Comparison of ENCODE assay signal across 26 cellular contexts in the genomic region with DNA sequence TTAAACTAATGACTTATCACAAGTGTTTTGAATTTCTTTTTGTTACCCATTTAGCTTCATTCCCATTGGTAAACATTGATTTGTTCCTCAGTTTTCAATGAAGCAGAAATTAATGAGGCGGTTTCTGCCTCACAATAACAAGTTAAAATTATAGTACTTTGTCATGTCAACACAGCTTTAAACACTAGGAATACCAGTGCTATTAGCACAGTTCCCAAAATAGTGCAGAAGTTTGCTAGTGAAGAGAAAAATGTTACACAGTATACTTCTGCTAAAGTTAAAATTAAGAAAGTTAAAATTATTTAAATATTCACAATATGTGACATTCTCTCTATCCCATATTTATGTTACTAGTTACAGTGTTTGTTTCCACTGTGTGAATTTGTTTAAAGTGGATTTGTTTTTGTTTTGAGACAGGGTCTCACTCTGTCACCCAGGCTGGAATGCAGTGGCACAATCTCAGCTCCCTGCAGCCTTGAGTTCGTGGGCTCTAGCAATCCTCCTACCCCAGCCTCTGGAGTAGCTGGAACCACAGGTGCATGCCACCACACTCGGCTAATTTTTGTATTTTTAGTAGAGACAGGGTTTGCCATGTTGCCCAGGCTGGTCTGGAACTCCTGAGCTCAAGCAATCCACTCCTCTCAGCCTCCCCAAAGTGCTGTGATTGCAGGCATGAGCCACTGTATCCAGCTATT. TPM values are rescaled to one million over a fixed set of nuclear protein-coding genes. Genes with fewer than 3 reads are reported as not detected.
DNase-seq lines count a peak whose midpoint lies in the region; ATAC-seq, FAIRE-seq and TF ChIP-seq lines count a peak whose summit lies in the region.
"Had no signal": no experiment of that assay in that cellular context is flagged by ENCODE, and none has a peak within 500 bp of the region (broad histone marks: within the 10 kb centered on the region; RNA-seq: fewer than 3 reads in every experiment).

No MANE protein-coding gene starts in this region.

- ATAC-seq in left ventricle myocardium superior = peak; percentile 18
- ATAC-seq in right cardiac atrium = no peak
- no peak for ATAC-seq in pancreas
- ATAC-seq in upper lobe of left lung (ENCODE audit: low FRiP score in 2 of 2) = no peak
- ATAC-seq: HCT116 had no signal

- 74% methylated on average over 3 of the region's 3 CpGs for WGBS in right cardiac atrium
- 85 to 89% methylated on average over 3 of the region's 3 CpGs for WGBS in pancreas, 2 donors
- WGBS in upper lobe of left lung, 2 donors = 76 to 89% methylated on average over 3 of the region's 3 CpGs

- no peak for TF ChIP-seq EP300 in upper lobe of left lung (IDR thresholded peaks at IDR 0.05)

- peak; percentile 37 for FAIRE-seq in pancreas (lab: Jason Lieb, UNC)
- FAIRE-seq: GM12891, HTR-8/SVneo had no signal

- no peak for TF ChIP-seq POLR2A in upper lobe of left lung (IDR thresholded peaks at IDR 0.05)

- TF ChIP-seq CTCF in pancreas (IDR thresholded peaks at IDR 0.05) = no peak
- no peak for TF ChIP-seq CTCF in upper lobe of left lung (IDR thresholded peaks at IDR 0.05)

- H3K36me3 ChIP-seq in pancreas = no peaks in the 10 kb centered on the region
- no peaks in the 10 kb centered on the region for H3K36me3 ChIP-seq in upper lobe of left lung
- H3K36me3 ChIP-seq: BLaER1 had no signal

- intact Hi-C loops in left ventricle myocardium superior (cut with micrococcal nuclease) = no loop called here
- intact Hi-C loops in right cardiac atrium (cut with DNase I) = no loop called here
- intact Hi-C loops in pancreas (cut with DNase I) = no loop called here

- H3K27me3 ChIP-seq in right cardiac atrium (ENCODE audit: control insufficient read depth, insufficient read depth) = no peaks in the 10 kb centered on the region
- peaks cover 0 to 21% (median 3%) of the 10 kb centered on the region in 4 donors for H3K27me3 ChIP-seq in pancreas
- H3K27me3 ChIP-seq in upper lobe of left lung = peaks cover 0 to 13% (median 7%) of the 10 kb centered on the region in 4 donors

- H3K27ac ChIP-seq in right cardiac atrium (ENCODE audit: low read length) = no peak overlapping the region
- H3K27ac ChIP-seq in pancreas = no peak overlapping the region
- H3K27ac ChIP-seq in upper lobe of left lung = no peak overlapping the region
- H3K27ac ChIP-seq: 22Rv1, BLaER1, SK-N-MC had no signal

- DNase-seq in NCI-H748 (lab: John Stamatoyannopoulos, UW; ENCODE audit: unreplicated experiment) (peak; percentile 33), NCI-H748 treated with DMSO at 0.1 percent for 48 hours (lab: John Stamatoyannopoulos, UW) (no peak), left ventricle myocardium superior (no peak), right cardiac atrium (no peak), pancreas (no peak), middle frontal gyrus (ENCODE audit: extremely low spot score, low spot score) (no peak), upper lobe of left lung (no peak), NCI-H2227 (lab: John Stamatoyannopoulos, UW; ENCODE audit: unreplicated experiment) (no peak)
- DNase-seq: ACHN; Caco-2; CD4-positive, alpha-beta T cell; DMS 273 treated with DMSO at 0.1 percent for 48 hours; GOT3; KG1; NCI-H1092; NCI-H1436 treated with DMSO at 0.1 percent for 48 hours; NCI-H1930; NCI-H2227 treated with DMSO at 0.1 percent for 48 hours; NCI-H510A; SHP77 had no signal

- H3K4me1 ChIP-seq in right cardiac atrium (ENCODE audit: control insufficient read depth, insufficient read depth, low read length) (no peaks in the 10 kb centered on the region), pancreas (no peaks in the 10 kb centered on the region), upper lobe of left lung (peaks cover 9 to 26% (median 15%) of the 10 kb centered on the region in 4 donors)
- H3K4me1 ChIP-seq: Caco-2 had no signal

- no peak overlapping the region for H3K4me3 ChIP-seq in right cardiac atrium (ENCODE audit: low read length)
- H3K4me3 ChIP-seq in pancreas = no peak overlapping the region
- no peak overlapping the region for H3K4me3 ChIP-seq in upper lobe of left lung
- H3K4me3 ChIP-seq: BLaER1, SK-N-MC had no signal

- H3K9me3 ChIP-seq in right cardiac atrium (ENCODE audit: control insufficient read depth, low read length) (no peaks in the 10 kb centered on the region), pancreas (no peaks in the 10 kb centered on the region), upper lobe of left lung (no peaks in the 10 kb centered on the region)
- H3K9me3 ChIP-seq: BLaER1, Caco-2 had no signal

RNA-seq across cellular contexts. Expression of a gene that starts 3.8 kb away (rescaled TPM):
- total RNA-seq in left ventricle myocardium superior (16.6 TPM), right cardiac atrium (1 to 10 TPM; 5.7 to 8.9 (median 8.0) TPM), pancreas (1 to 10 TPM; 1.3 to 4.2 (median 3.2) TPM), upper lobe of left lung (10 to 100 TPM in 3 of 6 donors, 1 to 10 TPM in 3; 7.2 to 27.1 (median 11.0) TPM)
- polyA plus RNA-seq in right cardiac atrium (5.3 TPM), pancreas (10 to 100 TPM in 1 of 2 donors, 1 to 10 TPM in 1; 3.2 to 15.4 TPM)
